1 cellular context compared by ENCODE assay signal in the genomic region with DNA sequence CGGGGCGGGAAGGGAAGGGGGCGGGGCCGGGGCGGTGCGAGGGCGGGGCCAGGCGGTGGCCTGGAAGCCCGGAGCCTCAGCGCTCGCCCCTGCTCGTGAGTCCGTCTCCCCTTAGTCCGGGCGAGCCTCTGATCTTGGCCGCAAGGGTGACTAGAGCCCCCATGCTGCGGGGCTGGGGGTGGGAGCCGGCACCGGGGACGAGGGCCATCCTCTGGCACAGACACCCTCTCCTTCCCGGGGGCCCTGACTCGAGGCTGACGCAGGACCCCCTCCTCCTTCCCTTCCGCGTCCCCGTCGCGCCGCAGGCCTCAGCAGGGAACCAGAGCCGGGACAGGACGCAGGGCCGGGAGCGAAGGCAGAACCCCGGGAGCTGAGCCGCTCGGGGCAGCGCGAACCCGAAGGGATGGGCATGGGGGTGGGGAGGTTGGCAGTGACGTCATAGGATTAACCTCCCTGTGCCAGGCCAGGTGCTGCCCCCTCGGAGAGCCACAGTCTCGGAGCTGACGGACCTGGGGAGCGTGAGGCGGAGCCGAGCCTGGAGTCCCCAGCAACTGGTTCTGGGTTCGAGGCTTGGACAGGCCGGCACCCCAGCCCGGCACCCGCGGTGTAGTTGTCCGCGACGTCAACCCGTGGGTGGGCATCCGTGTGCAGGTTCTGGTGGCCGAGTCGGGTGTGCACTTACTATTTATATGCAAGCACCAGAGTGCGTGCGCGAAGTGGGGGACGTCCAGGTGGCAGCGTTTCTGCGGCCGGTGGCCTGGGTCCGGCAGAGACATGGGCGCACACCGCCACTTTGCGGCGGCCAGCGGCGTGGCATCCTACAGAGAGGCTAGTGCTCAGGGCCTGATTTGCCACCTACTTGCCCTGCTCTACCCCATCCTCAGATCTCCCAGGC.
TF ChIP-seq lines count a peak whose summit lies in the region.

No MANE protein-coding gene starts in this region.

TF ChIP-seq in H1, 55 proteins besides CTCF, POLR2A, EP300 and RAD21:
- no peak for TF ChIP-seq FOSL1 (IDR thresholded peaks at IDR 0.05; ENCODE audit: insufficient read depth, low read depth, low read length)
- peak; percentile 74 for TF ChIP-seq JUND (IDR thresholded peaks at IDR 0.05; ENCODE audit: low read length)
- TF ChIP-seq, protein P1, sequence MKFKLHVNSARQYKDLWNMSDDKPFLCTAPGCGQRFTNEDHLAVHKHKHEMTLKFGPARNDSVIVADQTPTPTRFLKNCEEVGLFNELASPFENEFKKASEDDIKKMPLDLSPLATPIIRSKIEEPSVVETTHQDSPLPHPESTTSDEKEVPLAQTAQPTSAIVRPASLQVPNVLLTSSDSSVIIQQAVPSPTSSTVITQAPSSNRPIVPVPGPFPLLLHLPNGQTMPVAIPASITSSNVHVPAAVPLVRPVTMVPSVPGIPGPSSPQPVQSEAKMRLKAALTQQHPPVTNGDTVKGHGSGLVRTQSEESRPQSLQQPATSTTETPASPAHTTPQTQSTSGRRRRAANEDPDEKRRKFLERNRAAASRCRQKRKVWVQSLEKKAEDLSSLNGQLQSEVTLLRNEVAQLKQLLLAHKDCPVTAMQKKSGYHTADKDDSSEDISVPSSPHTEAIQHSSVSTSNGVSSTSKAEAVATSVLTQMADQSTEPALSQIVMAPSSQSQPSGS (IDR thresholded peaks at IDR 0.05; ENCODE audit: low read length), result peak; percentile 83; the same call in 1 of the 2 replicates
- TF ChIP-seq ASH2L (IDR thresholded peaks at IDR 0.05; ENCODE audit: low read length), result peak; percentile 52
- TF ChIP-seq HDAC6 (IDR thresholded peaks at IDR 0.05; ENCODE audit: low read depth, low read length), result no peak
- TF ChIP-seq, protein P2, sequence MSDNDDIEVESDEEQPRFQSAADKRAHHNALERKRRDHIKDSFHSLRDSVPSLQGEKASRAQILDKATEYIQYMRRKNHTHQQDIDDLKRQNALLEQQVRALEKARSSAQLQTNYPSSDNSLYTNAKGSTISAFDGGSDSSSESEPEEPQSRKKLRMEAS (IDR thresholded peaks at IDR 0.05), result peak; percentile 60
- TF ChIP-seq CBX8 (IDR thresholded peaks at IDR 0.05; ENCODE audit: borderline replicate concordance, low read depth, low read length), result no peak
- 0 out of 2 replicates have a peak, but pooled peaks have one; percentile 26 for TF ChIP-seq RBBP5 (IDR thresholded peaks at IDR 0.05; ENCODE audit: borderline replicate concordance, low read depth, low read length)
- TF ChIP-seq CHD2 (IDR thresholded peaks at IDR 0.05; ENCODE audit: low read length), result no peak
- no peak for TF ChIP-seq SRF (IDR thresholded peaks at IDR 0.05; ENCODE audit: low read depth, low read length)
- TF ChIP-seq BRCA1 (IDR thresholded peaks at IDR 0.05; ENCODE audit: low read depth, low read length), result no peak
- 0 out of 4 replicates have a peak, but pooled peaks of 1 of the 2 experiments have one; percentile 40 for TF ChIP-seq HDAC2 (IDR thresholded peaks at IDR 0.05; ENCODE audit: borderline replicate concordance in 1 of 2, low read depth in 2 of 2, low read length in 2 of 2)
- 0 out of 2 replicates have a peak, but pooled peaks have one; percentile 11 for TF ChIP-seq PHF8 (conservative IDR thresholded peaks at IDR 0.05; ENCODE audit: low read depth, low read length)
- no peak for TF ChIP-seq GTF2F1 (IDR thresholded peaks at IDR 0.05; ENCODE audit: borderline replicate concordance, low read depth, low read length)
- no peak for TF ChIP-seq KDM5A (IDR thresholded peaks at IDR 0.05; ENCODE audit: low read length)
- TF ChIP-seq BACH1 (IDR thresholded peaks at IDR 0.05; ENCODE audit: low read length), result 0 out of 2 replicates have a peak, but pooled peaks have one; percentile 28
- TF ChIP-seq TBP (IDR thresholded peaks at IDR 0.05; ENCODE audit: low read depth, low read length), result no peak
- peak; percentile 58 for TF ChIP-seq KDM4A (IDR thresholded peaks at IDR 0.05; ENCODE audit: low read depth, low read length, severe bottlenecking)
- no peak for TF ChIP-seq SP4 (IDR thresholded peaks at IDR 0.05; ENCODE audit: low read length)
- TF ChIP-seq TAF1 (IDR thresholded peaks at IDR 0.05; ENCODE audit: low read depth, low read length), result no peak
- no peak for TF ChIP-seq ZNF274 (IDR thresholded peaks at IDR 0.05; ENCODE audit: borderline replicate concordance, extremely low read depth, low read length)
- no peak for TF ChIP-seq YY1 (IDR thresholded peaks at IDR 0.05; ENCODE audit: low read depth, low read length)
- TF ChIP-seq CREB1 (IDR thresholded peaks at IDR 0.05), result peak; percentile 86
- no peak for TF ChIP-seq EGR1 (IDR thresholded peaks at IDR 0.05; ENCODE audit: borderline replicate concordance, low read depth, low read length)
TF ChIP-seq in H1: peak in this region for 10.
